10 cellular contexts compared by ENCODE assay signal in genomic region chr12:108641446-108642268, GRCh38. TPM values are rescaled to one million over a fixed set of nuclear protein-coding genes. Genes with fewer than 3 reads are reported as not detected.
DNase-seq lines count a peak whose midpoint lies in the region; ATAC-seq lines count a peak whose summit lies in the region.
"Had no signal": no experiment of that assay in that cellular context is flagged by ENCODE, and none has a peak within 500 bp of the region (broad histone marks: within the 10 kb centered on the region; RNA-seq: fewer than 3 reads in every experiment).

No MANE protein-coding gene starts in this region.

- no peaks in the 10 kb centered on the region for H3K27me3 ChIP-seq in skeletal muscle satellite cell (ENCODE audit: control insufficient read depth, insufficient read depth, low read length)

- no peaks in the 10 kb centered on the region for H3K9me3 ChIP-seq in skeletal muscle satellite cell (replicated peaks; ENCODE audit: low read length)

- no peak overlapping the region for H3K4me3 ChIP-seq in skeletal muscle satellite cell (ENCODE audit: low read length)

- ATAC-seq in HG03442 (IDR thresholded peaks at IDR 0.05; ENCODE audit: unreplicated experiment) (no peak), HG03135 (IDR thresholded peaks at IDR 0.05; ENCODE audit: unreplicated experiment) (no peak)

- H3K36me3 ChIP-seq in skeletal muscle satellite cell (ENCODE audit: insufficient read depth, low read length) = peaks cover 55% of the 10 kb centered on the region

- no peak overlapping the region for H3K4me2 ChIP-seq in skeletal muscle satellite cell (ENCODE audit: low read length)

- H3K9ac ChIP-seq in skeletal muscle satellite cell (ENCODE audit: low read depth, low read length) = peak overlapping the region; percentile 30

- DNase-seq in EH (ENCODE audit: low read depth) = peak; percentile 13
- DNase-seq in NCI-H345 treated with DMSO at 0.1 percent for 48 hours (lab: John Stamatoyannopoulos, UW; ENCODE audit: unreplicated experiment) = peak; percentile 30
- DNase-seq in germinal center (ENCODE audit: low spot score) = peak; percentile 30
- DNase-seq in glomerular visceral epithelial cell (ENCODE audit: extremely low spot score) = no peak
- no peak for DNase-seq in retina
- DNase-seq: activated naive CD4-positive, alpha-beta T cell treated with anti-CD3 and anti-CD28 coated beads, Interleukin-2, amount 50 U/mL, for 16 hours; kidney had no signal

- peaks cover 59% of the 10 kb centered on the region for H3K4me1 ChIP-seq in skeletal muscle satellite cell (ENCODE audit: control insufficient read depth, insufficient read depth, low read length)

RNA-seq across cellular contexts. Expression of gene SELPLG, which starts 8.0 kb away (rescaled TPM):
- total RNA-seq in skeletal muscle satellite cell (2012; rRNA removed) = 0.76 and 0.87 TPM in 2 replicates

RNA-seq across cellular contexts. Expression of gene TMEM119, which starts 43.8 kb away (rescaled TPM):
- 37.0 and 48.7 TPM in 2 replicates for total RNA-seq in skeletal muscle satellite cell (2012; rRNA removed)

Comparison
In these comparisons a context has a peak if more than half of its experiments do, and no peak if none do; other contexts are left out.
1. DNase-seq: peak in EH (single experiment), NCI-H345 treated with DMSO at 0.1 percent for 48 hours (single experiment) and germinal center (single experiment); none in glomerular visceral epithelial cell (single experiment) and retina (single experiment).